Comparison of ENCODE assay signal across 16 cellular contexts in the genomic region with DNA sequence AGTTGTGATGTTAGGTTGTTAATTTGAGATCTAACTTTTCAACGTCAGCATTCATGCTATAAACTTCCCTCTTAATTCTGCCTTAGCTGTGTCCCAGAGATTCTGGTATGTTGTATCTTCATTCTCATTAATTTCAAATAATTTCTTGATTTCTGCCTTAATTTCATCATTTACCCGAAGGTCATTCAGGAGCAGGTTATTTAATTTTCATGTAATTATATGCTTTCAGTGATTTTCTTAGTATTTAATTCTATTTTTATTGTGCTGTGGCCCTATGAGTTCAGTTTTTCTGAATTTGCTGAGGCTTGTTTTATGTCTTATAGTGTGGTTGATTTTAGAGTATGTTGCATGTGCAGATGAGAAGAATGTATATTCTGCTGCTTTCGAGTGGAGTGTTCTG. TPM values are rescaled to one million over a fixed set of nuclear protein-coding genes. Genes with fewer than 3 reads are reported as not detected.
DNase-seq lines count a peak whose midpoint lies in the region; ATAC-seq lines count a peak whose summit lies in the region.
"Had no signal": no experiment of that assay in that cellular context is flagged by ENCODE, and none has a peak within 500 bp of the region (broad histone marks: within the 10 kb centered on the region; RNA-seq: fewer than 3 reads in every experiment).

No MANE protein-coding gene starts in this region.

- DNase-seq in activated naive CD8-positive, alpha-beta T cell treated with anti-CD3 and anti-CD28 coated beads for 36 hours = no peak
- DNase-seq in stimulated activated effector memory CD8-positive, alpha-beta T cell treated with anti-CD3 and anti-CD28 coated beads, Interleukin-12 subunit alpha, Interleukin-12 subunit beta, amount 100 ng/mL, for 72 hours (ENCODE audit: low spot score in 2 of 2) = no peak
- DNase-seq in activated CD4-positive, alpha-beta memory T cell treated with anti-CD3 and anti-CD28 coated beads for 36 hours = no peak
- no peak for DNase-seq in NOMO-1 treated with DMSO at 0.1 percent for 48 hours (lab: John Stamatoyannopoulos, UW; ENCODE audit: unreplicated experiment)
- DNase-seq: C1 segment of cervical spinal cord; Caco-2; CD8-positive, alpha-beta T cell; DMS153; DND-41; GM23248; H7; HCEC 1CT had no signal

- POLR2A ChIA-PET in activated CD4-positive, alpha-beta memory T cell treated with anti-CD3 and anti-CD28 coated beads for 36 hours (lab: Charles Lee) = no interaction called here

- no peaks in the 10 kb centered on the region for H3K4me1 Mint-ChIP-seq in activated naive CD8-positive, alpha-beta T cell (ENCODE audit: low read depth)
- H3K4me1 Mint-ChIP-seq in activated naive CD8-positive, alpha-beta T cell treated with anti-CD3 and anti-CD28 coated beads for 36 hours = no peaks in the 10 kb centered on the region
- H3K4me1 Mint-ChIP-seq in dendritic cell treated with granulocyte-macrophage colony-stimulating factor and Interleukin-4, amounts not matched to agents 40 ng/mL and 50 ng/mL, for 4 days (ENCODE audit: low read depth) = peaks cover 9% of the 10 kb centered on the region
- peaks cover 7% of the 10 kb centered on the region for H3K4me1 Mint-ChIP-seq in stimulated activated effector memory CD8-positive, alpha-beta T cell treated with anti-CD3 and anti-CD28 coated beads, Interleukin-12 subunit alpha, Interleukin-12 subunit beta, amount 100 ng/mL, for 72 hours
- H3K4me1 Mint-ChIP-seq in activated CD4-positive, alpha-beta memory T cell treated with anti-CD3 and anti-CD28 coated beads for 36 hours (ENCODE audit: low read depth) = no peaks in the 10 kb centered on the region

- no peaks in the 10 kb centered on the region for H3K9me3 Mint-ChIP-seq in activated naive CD8-positive, alpha-beta T cell (ENCODE audit: low read depth)
- H3K9me3 Mint-ChIP-seq in activated naive CD8-positive, alpha-beta T cell treated with anti-CD3 and anti-CD28 coated beads for 36 hours = no peaks in the 10 kb centered on the region
- H3K9me3 Mint-ChIP-seq in dendritic cell treated with granulocyte-macrophage colony-stimulating factor and Interleukin-4, amounts not matched to agents 40 ng/mL and 50 ng/mL, for 4 days = no peaks in the 10 kb centered on the region
- no peaks in the 10 kb centered on the region for H3K9me3 Mint-ChIP-seq in stimulated activated effector memory CD8-positive, alpha-beta T cell treated with anti-CD3 and anti-CD28 coated beads, Interleukin-12 subunit alpha, Interleukin-12 subunit beta, amount 100 ng/mL, for 72 hours
- no peaks in the 10 kb centered on the region for H3K9me3 Mint-ChIP-seq in activated CD4-positive, alpha-beta memory T cell treated with anti-CD3 and anti-CD28 coated beads for 36 hours
- H3K9me3 Mint-ChIP-seq: CD8-positive, alpha-beta T cell had no signal

- intact Hi-C loops in dendritic cell treated with granulocyte-macrophage colony-stimulating factor and Interleukin-4, amounts not matched to agents 40 ng/mL and 50 ng/mL, for 4 days (cut with micrococcal nuclease) = no loop called here
- intact Hi-C loops in activated CD4-positive, alpha-beta memory T cell treated with anti-CD3 and anti-CD28 coated beads for 36 hours (cut with micrococcal nuclease) = no loop called here

- H3K27me3 Mint-ChIP-seq in activated naive CD8-positive, alpha-beta T cell = no peaks in the 10 kb centered on the region
- H3K27me3 Mint-ChIP-seq in activated naive CD8-positive, alpha-beta T cell treated with anti-CD3 and anti-CD28 coated beads for 36 hours = no peaks in the 10 kb centered on the region
- no peaks in the 10 kb centered on the region for H3K27me3 Mint-ChIP-seq in dendritic cell treated with granulocyte-macrophage colony-stimulating factor and Interleukin-4, amounts not matched to agents 40 ng/mL and 50 ng/mL, for 4 days
- no peaks in the 10 kb centered on the region for H3K27me3 Mint-ChIP-seq in activated CD4-positive, alpha-beta memory T cell treated with anti-CD3 and anti-CD28 coated beads for 36 hours

- no peak overlapping the region for H3K4me3 Mint-ChIP-seq in activated naive CD8-positive, alpha-beta T cell
- no peak overlapping the region for H3K4me3 Mint-ChIP-seq in activated naive CD8-positive, alpha-beta T cell treated with anti-CD3 and anti-CD28 coated beads for 36 hours
- H3K4me3 Mint-ChIP-seq in dendritic cell treated with granulocyte-macrophage colony-stimulating factor and Interleukin-4, amounts not matched to agents 40 ng/mL and 50 ng/mL, for 4 days = no peak overlapping the region
- H3K4me3 Mint-ChIP-seq in stimulated activated effector memory CD8-positive, alpha-beta T cell treated with anti-CD3 and anti-CD28 coated beads, Interleukin-12 subunit alpha, Interleukin-12 subunit beta, amount 100 ng/mL, for 72 hours = no peak overlapping the region
- H3K4me3 Mint-ChIP-seq in activated CD4-positive, alpha-beta memory T cell treated with anti-CD3 and anti-CD28 coated beads for 36 hours = no peak overlapping the region
- H3K4me3 Mint-ChIP-seq: CD8-positive, alpha-beta T cell had no signal

- ATAC-seq in stimulated activated effector memory CD8-positive, alpha-beta T cell treated with anti-CD3 and anti-CD28 coated beads, Interleukin-12 subunit alpha, Interleukin-12 subunit beta, amount 100 ng/mL, for 72 hours = no peak
- ATAC-seq: CD8-positive, alpha-beta T cell had no signal

- H3K36me3 Mint-ChIP-seq in activated naive CD8-positive, alpha-beta T cell = peaks cover 23% of the 10 kb centered on the region
- H3K36me3 Mint-ChIP-seq in activated naive CD8-positive, alpha-beta T cell treated with anti-CD3 and anti-CD28 coated beads for 36 hours = peaks cover 14% of the 10 kb centered on the region
- H3K36me3 Mint-ChIP-seq in dendritic cell treated with granulocyte-macrophage colony-stimulating factor and Interleukin-4, amounts not matched to agents 40 ng/mL and 50 ng/mL, for 4 days (ENCODE audit: low read depth) = peaks cover 100% of the 10 kb centered on the region
- H3K36me3 Mint-ChIP-seq in stimulated activated effector memory CD8-positive, alpha-beta T cell treated with anti-CD3 and anti-CD28 coated beads, Interleukin-12 subunit alpha, Interleukin-12 subunit beta, amount 100 ng/mL, for 72 hours = peaks cover 94% of the 10 kb centered on the region
- H3K36me3 Mint-ChIP-seq in activated CD4-positive, alpha-beta memory T cell treated with anti-CD3 and anti-CD28 coated beads for 36 hours = peaks cover 33% of the 10 kb centered on the region

- CTCF ChIA-PET in activated CD4-positive, alpha-beta memory T cell treated with anti-CD3 and anti-CD28 coated beads for 36 hours (lab: Charles Lee) = no interaction called here

- peak overlapping the region; percentile 30 for H3K27ac Mint-ChIP-seq in activated naive CD8-positive, alpha-beta T cell
- H3K27ac Mint-ChIP-seq in activated naive CD8-positive, alpha-beta T cell treated with anti-CD3 and anti-CD28 coated beads for 36 hours = no peak overlapping the region
- peak overlapping the region; percentile 1 for H3K27ac Mint-ChIP-seq in dendritic cell treated with granulocyte-macrophage colony-stimulating factor and Interleukin-4, amounts not matched to agents 40 ng/mL and 50 ng/mL, for 4 days
- peak overlapping the region; percentile 24 for H3K27ac Mint-ChIP-seq in stimulated activated effector memory CD8-positive, alpha-beta T cell treated with anti-CD3 and anti-CD28 coated beads, Interleukin-12 subunit alpha, Interleukin-12 subunit beta, amount 100 ng/mL, for 72 hours
- H3K27ac Mint-ChIP-seq in activated CD4-positive, alpha-beta memory T cell treated with anti-CD3 and anti-CD28 coated beads for 36 hours = no peak overlapping the region
- H3K27ac Mint-ChIP-seq: CD8-positive, alpha-beta T cell had no signal

RNA-seq across cellular contexts. Expression of a gene that starts 28.9 kb away (rescaled TPM):
- 10 to 100 TPM; 49.3 to 51.3 TPM for total RNA-seq in activated naive CD8-positive, alpha-beta T cell treated with anti-CD3 and anti-CD28 coated beads for 36 hours
- total RNA-seq in activated CD4-positive, alpha-beta memory T cell treated with anti-CD3 and anti-CD28 coated beads for 36 hours = 10 to 100 TPM; 57.9 to 58.9 TPM

RNA-seq across cellular contexts. Expression of a gene that starts 29.1 kb away (rescaled TPM):
- total RNA-seq in activated naive CD8-positive, alpha-beta T cell treated with anti-CD3 and anti-CD28 coated beads for 36 hours = 10 to 100 TPM; 21.5 to 22.1 TPM
- 10 to 100 TPM; 28.2 to 29.1 TPM for total RNA-seq in activated CD4-positive, alpha-beta memory T cell treated with anti-CD3 and anti-CD28 coated beads for 36 hours

RNA-seq across cellular contexts. Expression of a gene that starts 55.8 kb away (rescaled TPM):
- not detected for total RNA-seq in activated naive CD8-positive, alpha-beta T cell treated with anti-CD3 and anti-CD28 coated beads for 36 hours
- total RNA-seq in activated CD4-positive, alpha-beta memory T cell treated with anti-CD3 and anti-CD28 coated beads for 36 hours = not detected
- total RNA-seq: A172; CD8-positive, alpha-beta T cell; GM23248; H1 had no signal

Comparison
In these comparisons a context has a peak if more than half of its experiments do, and no peak if none do; other contexts are left out.
1. H3K27ac Mint-ChIP-seq: peak in activated naive CD8-positive, alpha-beta T cell (single experiment), dendritic cell treated with granulocyte-macrophage colony-stimulating factor and Interleukin-4, amounts not matched to agents 40 ng/mL and 50 ng/mL, for 4 days (single experiment) and stimulated activated effector memory CD8-positive, alpha-beta T cell treated with anti-CD3 and anti-CD28 coated beads, Interleukin-12 subunit alpha, Interleukin-12 subunit beta, amount 100 ng/mL, for 72 hours (single experiment); none in activated naive CD8-positive, alpha-beta T cell treated with anti-CD3 and anti-CD28 coated beads for 36 hours (single experiment) and activated CD4-positive, alpha-beta memory T cell treated with anti-CD3 and anti-CD28 coated beads for 36 hours (single experiment).